In the genomic region with DNA sequence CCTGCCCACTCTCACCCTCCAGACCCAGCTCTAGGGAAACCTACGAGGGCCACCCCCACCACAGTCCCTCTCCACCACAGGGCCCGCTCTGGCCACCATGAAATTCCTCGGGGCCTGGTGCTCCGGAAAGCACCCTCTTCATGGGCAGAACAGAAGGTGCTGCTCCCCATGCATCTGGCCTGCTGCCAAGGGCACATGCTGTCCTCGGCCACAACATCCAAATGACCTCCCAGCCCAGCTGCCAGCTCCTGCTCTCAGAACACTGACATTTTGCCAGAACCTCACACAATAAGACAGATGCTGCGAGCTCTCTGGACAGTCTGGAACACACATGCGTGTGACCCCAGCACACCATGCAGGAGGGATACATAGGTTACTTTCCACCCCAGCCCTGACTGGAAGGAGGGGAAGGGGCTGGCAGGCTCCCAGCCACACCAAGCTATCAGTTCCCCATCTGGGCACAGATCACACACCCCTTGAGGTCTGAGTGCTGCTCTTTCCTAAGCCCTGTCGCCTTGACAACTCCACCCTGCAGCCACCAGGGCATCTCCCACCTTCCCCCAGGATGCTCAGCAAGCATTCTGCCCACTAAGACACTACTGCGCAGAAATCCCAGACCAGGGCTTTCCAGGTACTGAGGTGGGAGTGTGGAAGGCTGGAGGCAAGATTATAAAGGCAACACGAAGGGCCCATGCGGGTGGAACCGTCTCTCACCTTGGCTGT, we compare ENCODE assay signal across 15 cellular contexts. TPM values are rescaled to one million over a fixed set of nuclear protein-coding genes. Genes with fewer than 3 reads are reported as not detected.
A peak's percentile ranks its signal among the peaks of the same experiment; 100 is the strongest.
DNase-seq lines count a peak whose midpoint lies in the region; TF ChIP-seq lines count a peak whose summit lies in the region.
"Had no signal": no experiment of that assay in that cellular context is flagged by ENCODE, and none has a peak within 500 bp of the region (broad histone marks: within the 10 kb centered on the region; RNA-seq: fewer than 3 reads in every experiment).

No MANE protein-coding gene starts in this region.

- peaks cover 0 to 3% (median 0%) of the 10 kb centered on the region in 6 donors for H3K9me3 Mint-ChIP-seq in immature natural killer cell

- H3K36me3 Mint-ChIP-seq in immature natural killer cell = no peaks in the 10 kb centered on the region

- H3K27me3 Mint-ChIP-seq in immature natural killer cell (ENCODE audit: low read depth in 3 of 3) = peaks cover 0 to 3% (median 2%) of the 10 kb centered on the region in 3 donors

- no peak overlapping the region for H3K4me3 Mint-ChIP-seq in immature natural killer cell

- DNase-seq in Ammon's horn (ENCODE audit: low spot score) (peak; percentile 83), NCI-H2196 (lab: John Stamatoyannopoulos, UW; ENCODE audit: unreplicated experiment) (peak; percentile 70), dorsolateral prefrontal cortex (peak in 8 of 10 donors; percentile 47 to 81 (median 75)), myocyte (ENCODE audit: low read depth) (peak; percentile 84), immature natural killer cell (no peak), NCI-H526 (lab: John Stamatoyannopoulos, UW) (no peak), ureter (ENCODE audit: low spot score) (no peak), SW480 (ENCODE audit: low spot score) (no peak)
- DNase-seq: activated CD4-positive, CD25-positive, alpha-beta regulatory T cell treated with anti-CD3 and anti-CD28 coated beads, Interleukin-2, amount 50 U/mL, for 72 hours; GM23248; NCI-H510A; stomach; T-helper 2 cell had no signal

- TF ChIP-seq CTCF in dorsolateral prefrontal cortex (IDR thresholded peaks at IDR 0.05 in 54 of 56, conservative IDR thresholded peaks at IDR 0.05 in 2 of 56; ENCODE audit: low read depth in 1 of 56, partially characterized antibody in 56 of 56) = no peak

- peak overlapping the region in 1 of 59 donors; percentile 5 for H3K4me3 ChIP-seq in dorsolateral prefrontal cortex
- H3K4me3 ChIP-seq: GM23248, lung, stomach had no signal

- peaks cover 0 to 71% (median 14%) of the 10 kb centered on the region in 45 donors for H3K27me3 ChIP-seq in dorsolateral prefrontal cortex
- H3K27me3 ChIP-seq: stomach had no signal

- H3K27ac Mint-ChIP-seq in immature natural killer cell = no peak overlapping the region

- H3K27ac ChIP-seq in dorsolateral prefrontal cortex = peak overlapping the region in 53 of 59 donors; percentile 5 to 87 (median 63)
- H3K27ac ChIP-seq: GM23248, stomach had no signal

- peaks cover 17 to 20% of the 10 kb centered on the region in 2 donors for H3K4me1 Mint-ChIP-seq in immature natural killer cell

- intact Hi-C loops in dorsolateral prefrontal cortex (cut with DNase I) = loop anchor here in 1 of 2 donors (5.0 kb wide), 1 partner anchor 36 kb away; no protein-coding TSS in a partner anchor

RNA-seq across cellular contexts. Expression of a gene that starts 5.8 kb away (rescaled TPM):
- total RNA-seq in dorsolateral prefrontal cortex (10 to 100 TPM; 15.7 to 45.8 (median 28.2) TPM), myocyte (32.6 and 35.1 TPM in 2 replicates), ureter (15.0 TPM)
- 25.0 TPM for polyA plus RNA-seq in myocyte (2012)
- 10 to 100 TPM; 36.7 to 42.8 (median 38.4) TPM for polyA plus RNA-seq in immature natural killer cell

RNA-seq across cellular contexts. Expression of a gene that starts 53.9 kb away (rescaled TPM):
- total RNA-seq in dorsolateral prefrontal cortex = 10 to 100 TPM in 2 of 120 experiments, 1 to 10 TPM in 117, under 1 TPM in 1; 0.93 to 13.7 (median 3.5) TPM
- total RNA-seq in myocyte = not detected in 2 replicates
- not detected for polyA plus RNA-seq in myocyte (2012)
- polyA plus RNA-seq in immature natural killer cell = not detected
- 2.7 TPM for total RNA-seq in ureter
- total RNA-seq: GM23248, skeletal muscle tissue had no signal
- polyA plus RNA-seq: GM23248 had no signal

Comparison
In these comparisons a context has a peak if more than half of its experiments do, and no peak if none do; other contexts are left out.
1. DNase-seq: peak in Ammon's horn (single experiment), NCI-H2196 (single experiment), dorsolateral prefrontal cortex (8 of 10) and myocyte (single experiment); none in immature natural killer cell (0 of 3), NCI-H526 (0 of 2), ureter (single experiment) and SW480 (single experiment).